1 cellular context compared by ENCODE assay signal in the genomic region with DNA sequence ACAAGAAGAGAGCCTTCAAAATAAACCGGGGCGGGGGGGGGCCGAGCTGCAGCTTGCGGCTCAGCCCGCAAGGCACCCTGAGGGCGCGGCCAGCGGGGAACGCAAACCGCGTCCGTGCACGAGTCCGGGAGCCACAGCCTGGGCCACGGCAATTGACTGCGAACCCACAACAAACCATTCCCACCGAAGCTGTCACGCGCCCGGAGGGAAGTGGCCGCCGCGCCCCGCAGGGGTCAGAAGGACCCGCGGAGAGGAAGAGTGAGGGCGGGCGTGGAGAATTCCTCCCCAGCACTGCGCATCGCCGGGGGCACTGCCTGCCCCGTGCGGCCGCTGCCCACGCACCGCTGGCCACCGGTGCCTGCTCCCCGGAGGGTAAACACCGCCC.
TF ChIP-seq lines count a peak whose summit lies in the region.

No MANE protein-coding gene starts in this region.

TF ChIP-seq in HepG2, 621 proteins besides CTCF, POLR2A, EP300 and RAD21 (continued from another document):
- TF ChIP-seq TEAD2 (CRISPR knock-in tag; IDR thresholded peaks at IDR 0.05) (no peak), JUNB (CRISPR knock-in tag; IDR thresholded peaks at IDR 0.05; ENCODE audit: borderline replicate concordance) (no peak), ARID2 (CRISPR knock-in tag; IDR thresholded peaks at IDR 0.05; ENCODE audit: borderline replicate concordance) (no peak), ZBTB8A (CRISPR knock-in tag; IDR thresholded peaks at IDR 0.05; ENCODE audit: borderline replicate concordance, low read depth) (peak; percentile 10; the same call in 1 of the 2 replicates), ZNF33B (CRISPR knock-in tag; IDR thresholded peaks at IDR 0.05) (no peak), ZNF543 (CRISPR knock-in tag; IDR thresholded peaks at IDR 0.05) (0 out of 2 replicates have a peak, but pooled peaks have one; percentile 13), BCL6 (CRISPR knock-in tag; IDR thresholded peaks at IDR 0.05) (no peak), PLRG1 (conservative IDR thresholded peaks at IDR 0.05) (no peak), ZNF556 (CRISPR knock-in tag; IDR thresholded peaks at IDR 0.05; ENCODE audit: borderline replicate concordance) (peak; percentile 48; the same call in 1 of the 2 replicates), SAFB2 (CRISPR knock-in tag; IDR thresholded peaks at IDR 0.05; ENCODE audit: borderline replicate concordance, low read depth) (peak; percentile 68; the same call in 1 of the 2 replicates), ZNF761 (CRISPR knock-in tag; conservative IDR thresholded peaks at IDR 0.05) (0 out of 2 replicates have a peak, but pooled peaks have one; percentile 34), ZNF713 (CRISPR knock-in tag; IDR thresholded peaks at IDR 0.05) (no peak), KLF12 (CRISPR knock-in tag; IDR thresholded peaks at IDR 0.05; ENCODE audit: borderline replicate concordance) (no peak), TAF1 (CRISPR knock-in tag; IDR thresholded peaks at IDR 0.05) (no peak), ZNF564 (CRISPR knock-in tag; IDR thresholded peaks at IDR 0.05) (0 out of 2 replicates have a peak, but pooled peaks have one; percentile 10), ZNF562 (CRISPR knock-in tag; IDR thresholded peaks at IDR 0.05; ENCODE audit: borderline replicate concordance) (no peak), DMAP1 (CRISPR knock-in tag; IDR thresholded peaks at IDR 0.05) (no peak), EEA1 (CRISPR knock-in tag; IDR thresholded peaks at IDR 0.05; ENCODE audit: borderline replicate concordance) (0 out of 2 replicates have a peak, but pooled peaks have one; percentile 4), PPARG (CRISPR knock-in tag; conservative IDR thresholded peaks at IDR 0.05) (no peak), DNMT1 (CRISPR knock-in tag; IDR thresholded peaks at IDR 0.05) (0 out of 2 replicates have a peak, but pooled peaks have one; percentile 34), SPEN (CRISPR knock-in tag; IDR thresholded peaks at IDR 0.05; ENCODE audit: low read depth) (0 out of 2 replicates have a peak, but pooled peaks have one; percentile 13), ZZZ3 (CRISPR knock-in tag; IDR thresholded peaks at IDR 0.05; ENCODE audit: borderline replicate concordance) (no peak), HNRNPH1 (optimal IDR thresholded peaks at IDR 0.05; ENCODE audit: low read depth, low read length) (no peak), ZNF333 (CRISPR knock-in tag; IDR thresholded peaks at IDR 0.05; ENCODE audit: borderline replicate concordance) (0 out of 2 replicates have a peak, but pooled peaks have one; percentile 13), SSRP1 (CRISPR knock-in tag; IDR thresholded peaks at IDR 0.05) (no peak), XBP1 (CRISPR knock-in tag; IDR thresholded peaks at IDR 0.05) (no peak), ZFP41 (CRISPR knock-in tag; IDR thresholded peaks at IDR 0.05; ENCODE audit: borderline replicate concordance) (no peak), WIZ (CRISPR knock-in tag; IDR thresholded peaks at IDR 0.05) (0 out of 2 replicates have a peak, but pooled peaks have one; percentile 67), ZSCAN20 (CRISPR knock-in tag; IDR thresholded peaks at IDR 0.05; ENCODE audit: borderline replicate concordance) (no peak), PRMT3 (CRISPR knock-in tag; IDR thresholded peaks at IDR 0.05; ENCODE audit: borderline replicate concordance, low read depth) (no peak), ZNF432 (CRISPR knock-in tag; IDR thresholded peaks at IDR 0.05; ENCODE audit: borderline replicate concordance) (0 out of 2 replicates have a peak, but pooled peaks have one; percentile 70), PHF8 (CRISPR knock-in tag; IDR thresholded peaks at IDR 0.05) (peak; percentile 11; the same call in 1 of the 2 replicates)
- TF ChIP-seq, protein P1, sequence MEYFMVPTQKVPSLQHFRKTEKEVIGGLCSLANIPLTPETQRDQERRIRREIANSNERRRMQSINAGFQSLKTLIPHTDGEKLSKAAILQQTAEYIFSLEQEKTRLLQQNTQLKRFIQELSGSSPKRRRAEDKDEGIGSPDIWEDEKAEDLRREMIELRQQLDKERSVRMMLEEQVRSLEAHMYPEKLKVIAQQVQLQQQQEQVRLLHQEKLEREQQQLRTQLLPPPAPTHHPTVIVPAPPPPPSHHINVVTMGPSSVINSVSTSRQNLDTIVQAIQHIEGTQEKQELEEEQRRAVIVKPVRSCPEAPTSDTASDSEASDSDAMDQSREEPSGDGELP (IDR thresholded peaks at IDR 0.05; ENCODE audit: borderline replicate concordance, low read depth), result no peak
- TF ChIP-seq, protein P2, sequence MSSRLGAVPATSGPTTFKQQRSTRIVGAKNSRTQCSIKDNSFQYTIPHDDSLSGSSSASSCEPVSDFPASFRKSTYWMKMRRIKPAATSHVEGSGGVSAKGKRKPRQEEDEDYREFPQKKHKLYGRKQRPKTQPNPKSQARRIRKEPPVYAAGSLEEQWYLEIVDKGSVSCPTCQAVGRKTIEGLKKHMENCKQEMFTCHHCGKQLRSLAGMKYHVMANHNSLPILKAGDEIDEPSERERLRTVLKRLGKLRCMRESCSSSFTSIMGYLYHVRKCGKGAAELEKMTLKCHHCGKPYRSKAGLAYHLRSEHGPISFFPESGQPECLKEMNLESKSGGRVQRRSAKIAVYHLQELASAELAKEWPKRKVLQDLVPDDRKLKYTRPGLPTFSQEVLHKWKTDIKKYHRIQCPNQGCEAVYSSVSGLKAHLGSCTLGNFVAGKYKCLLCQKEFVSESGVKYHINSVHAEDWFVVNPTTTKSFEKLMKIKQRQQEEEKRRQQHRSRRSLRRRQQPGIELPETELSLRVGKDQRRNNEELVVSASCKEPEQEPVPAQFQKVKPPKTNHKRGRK (CRISPR knock-in tag; IDR thresholded peaks at IDR 0.05), result no peak
- TF ChIP-seq, protein P3, sequence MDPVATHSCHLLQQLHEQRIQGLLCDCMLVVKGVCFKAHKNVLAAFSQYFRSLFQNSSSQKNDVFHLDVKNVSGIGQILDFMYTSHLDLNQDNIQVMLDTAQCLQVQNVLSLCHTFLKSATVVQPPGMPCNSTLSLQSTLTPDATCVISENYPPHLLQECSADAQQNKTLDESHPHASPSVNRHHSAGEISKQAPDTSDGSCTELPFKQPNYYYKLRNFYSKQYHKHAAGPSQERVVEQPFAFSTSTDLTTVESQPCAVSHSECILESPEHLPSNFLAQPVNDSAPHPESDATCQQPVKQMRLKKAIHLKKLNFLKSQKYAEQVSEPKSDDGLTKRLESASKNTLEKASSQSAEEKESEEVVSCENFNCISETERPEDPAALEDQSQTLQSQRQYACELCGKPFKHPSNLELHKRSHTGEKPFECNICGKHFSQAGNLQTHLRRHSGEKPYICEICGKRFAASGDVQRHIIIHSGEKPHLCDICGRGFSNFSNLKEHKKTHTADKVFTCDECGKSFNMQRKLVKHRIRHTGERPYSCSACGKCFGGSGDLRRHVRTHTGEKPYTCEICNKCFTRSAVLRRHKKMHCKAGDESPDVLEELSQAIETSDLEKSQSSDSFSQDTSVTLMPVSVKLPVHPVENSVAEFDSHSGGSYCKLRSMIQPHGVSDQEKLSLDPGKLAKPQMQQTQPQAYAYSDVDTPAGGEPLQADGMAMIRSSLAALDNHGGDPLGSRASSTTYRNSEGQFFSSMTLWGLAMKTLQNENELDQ (CRISPR knock-in tag; IDR thresholded peaks at IDR 0.05; ENCODE audit: borderline replicate concordance), result no peak
- TF ChIP-seq, protein P4, sequence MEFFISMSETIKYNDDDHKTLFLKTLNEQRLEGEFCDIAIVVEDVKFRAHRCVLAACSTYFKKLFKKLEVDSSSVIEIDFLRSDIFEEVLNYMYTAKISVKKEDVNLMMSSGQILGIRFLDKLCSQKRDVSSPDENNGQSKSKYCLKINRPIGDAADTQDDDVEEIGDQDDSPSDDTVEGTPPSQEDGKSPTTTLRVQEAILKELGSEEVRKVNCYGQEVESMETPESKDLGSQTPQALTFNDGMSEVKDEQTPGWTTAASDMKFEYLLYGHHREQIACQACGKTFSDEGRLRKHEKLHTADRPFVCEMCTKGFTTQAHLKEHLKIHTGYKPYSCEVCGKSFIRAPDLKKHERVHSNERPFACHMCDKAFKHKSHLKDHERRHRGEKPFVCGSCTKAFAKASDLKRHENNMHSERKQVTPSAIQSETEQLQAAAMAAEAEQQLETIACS (CRISPR knock-in tag; IDR thresholded peaks at IDR 0.05), result no peak
- TF ChIP-seq, protein P5, sequence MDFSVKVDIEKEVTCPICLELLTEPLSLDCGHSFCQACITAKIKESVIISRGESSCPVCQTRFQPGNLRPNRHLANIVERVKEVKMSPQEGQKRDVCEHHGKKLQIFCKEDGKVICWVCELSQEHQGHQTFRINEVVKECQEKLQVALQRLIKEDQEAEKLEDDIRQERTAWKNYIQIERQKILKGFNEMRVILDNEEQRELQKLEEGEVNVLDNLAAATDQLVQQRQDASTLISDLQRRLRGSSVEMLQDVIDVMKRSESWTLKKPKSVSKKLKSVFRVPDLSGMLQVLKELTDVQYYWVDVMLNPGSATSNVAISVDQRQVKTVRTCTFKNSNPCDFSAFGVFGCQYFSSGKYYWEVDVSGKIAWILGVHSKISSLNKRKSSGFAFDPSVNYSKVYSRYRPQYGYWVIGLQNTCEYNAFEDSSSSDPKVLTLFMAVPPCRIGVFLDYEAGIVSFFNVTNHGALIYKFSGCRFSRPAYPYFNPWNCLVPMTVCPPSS (IDR thresholded peaks at IDR 0.05), result no peak
- TF ChIP-seq, protein P6, sequence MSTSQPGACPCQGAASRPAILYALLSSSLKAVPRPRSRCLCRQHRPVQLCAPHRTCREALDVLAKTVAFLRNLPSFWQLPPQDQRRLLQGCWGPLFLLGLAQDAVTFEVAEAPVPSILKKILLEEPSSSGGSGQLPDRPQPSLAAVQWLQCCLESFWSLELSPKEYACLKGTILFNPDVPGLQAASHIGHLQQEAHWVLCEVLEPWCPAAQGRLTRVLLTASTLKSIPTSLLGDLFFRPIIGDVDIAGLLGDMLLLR (CRISPR knock-in tag; IDR thresholded peaks at IDR 0.05), result peak; percentile 75; the same call in 1 of the 2 replicates
- TF ChIP-seq, protein P7, sequence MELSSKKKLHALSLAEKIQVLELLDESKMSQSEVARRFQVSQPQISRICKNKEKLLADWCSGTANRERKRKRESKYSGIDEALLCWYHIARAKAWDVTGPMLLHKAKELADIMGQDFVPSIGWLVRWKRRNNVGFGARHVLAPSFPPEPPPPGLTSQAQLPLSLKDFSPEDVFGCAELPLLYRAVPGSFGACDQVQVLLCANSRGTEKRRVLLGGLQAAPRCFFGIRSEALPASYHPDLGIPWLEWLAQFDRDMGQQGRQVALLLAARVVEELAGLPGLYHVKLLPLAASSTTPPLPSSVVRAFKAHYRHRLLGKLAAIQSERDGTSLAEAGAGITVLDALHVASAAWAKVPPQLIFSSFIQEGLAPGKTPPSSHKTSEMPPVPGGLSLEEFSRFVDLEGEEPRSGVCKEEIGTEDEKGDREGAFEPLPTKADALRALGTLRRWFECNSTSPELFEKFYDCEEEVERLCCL (CRISPR knock-in tag; IDR thresholded peaks at IDR 0.05; ENCODE audit: borderline replicate concordance), result no peak
- TF ChIP-seq, protein P8, sequence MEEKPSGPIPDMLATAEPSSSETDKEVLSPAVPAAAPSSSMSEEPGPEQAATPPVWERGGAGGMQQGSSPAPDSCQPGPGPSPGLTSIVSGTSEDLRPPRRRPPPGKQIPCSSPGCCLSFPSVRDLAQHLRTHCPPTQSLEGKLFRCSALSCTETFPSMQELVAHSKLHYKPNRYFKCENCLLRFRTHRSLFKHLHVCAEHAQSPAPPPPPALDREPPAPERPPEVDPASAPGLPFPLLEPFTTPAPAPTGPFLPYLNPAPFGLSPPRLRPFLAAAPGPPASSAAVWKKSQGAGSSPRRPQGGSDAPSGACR (CRISPR knock-in tag; IDR thresholded peaks at IDR 0.05), result 0 out of 2 replicates have a peak, but pooled peaks have one; percentile 1
